ENCODE assay signal across 13 cellular contexts in the genomic region with DNA sequence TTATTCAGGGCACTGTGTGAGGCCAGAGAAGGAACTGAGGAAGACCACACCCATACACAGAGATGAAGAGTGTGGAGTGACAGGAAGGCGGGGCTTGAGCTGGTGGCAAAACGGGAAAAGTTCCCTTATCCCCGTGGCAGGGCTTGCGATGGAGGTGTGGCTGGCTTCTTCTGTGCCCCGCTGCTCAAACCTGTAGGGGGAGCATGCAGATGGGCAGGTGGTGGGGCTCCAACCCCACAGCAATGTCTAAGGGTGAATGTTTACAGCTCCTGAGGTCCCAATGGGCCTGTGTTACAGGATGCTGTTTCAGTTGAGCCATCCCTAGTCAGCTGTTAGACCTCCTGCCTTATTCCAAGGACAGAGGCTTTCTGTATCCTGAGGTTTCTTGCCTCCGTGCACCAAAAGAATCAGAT.
DNase-seq lines count a peak whose midpoint lies in the region; ATAC-seq and TF ChIP-seq lines count a peak whose summit lies in the region.
"Had no signal": no experiment of that assay in that cellular context is flagged by ENCODE, and none has a peak within 500 bp of the region (broad histone marks: within the 10 kb centered on the region; RNA-seq: fewer than 3 reads in every experiment).

No MANE protein-coding gene starts in this region.

- H3K36me3 Mint-ChIP-seq in progenitor cell of endocrine pancreas (ENCODE audit: insufficient read depth), result no peaks in the 10 kb centered on the region

- H3K27ac Mint-ChIP-seq in progenitor cell of endocrine pancreas, result no peak overlapping the region

- H3K27ac ChIP-seq in esophagus muscularis mucosa (replicated peaks in 1 of 4), result peak overlapping the region; percentile 57 to 76 (median 66)

- no peaks in the 10 kb centered on the region for H3K9me3 Mint-ChIP-seq in progenitor cell of endocrine pancreas (ENCODE audit: low read depth)

- H3K4me1 ChIP-seq in esophagus muscularis mucosa, result peaks cover 39 to 53% (median 42%) of the 10 kb centered on the region in 4 donors

- H3K27me3 Mint-ChIP-seq in progenitor cell of endocrine pancreas, result peaks cover 10% of the 10 kb centered on the region

- no peaks in the 10 kb centered on the region for H3K36me3 ChIP-seq in esophagus muscularis mucosa
- H3K36me3 ChIP-seq: thyroid gland had no signal

- no peak overlapping the region for H3K4me3 ChIP-seq in GM12864 (ENCODE audit: low read depth, low read length)
- H3K4me3 ChIP-seq in esophagus muscularis mucosa, result no peak overlapping the region
- H3K4me3 ChIP-seq: thyroid gland had no signal

- no peak for DNase-seq in GM12864 (ENCODE audit: low read depth)
- peak; percentile 42 to 58 for DNase-seq in NCI-H526 (lab: John Stamatoyannopoulos, UW)
- no peak for DNase-seq in esophagus muscularis mucosa (ENCODE audit: extremely low spot score)
- DNase-seq in progenitor cell of endocrine pancreas (ENCODE audit: low spot score, unreplicated experiment), result no peak
- DNase-seq in NCI-H2196 treated with DMSO at 0.1 percent for 48 hours (lab: John Stamatoyannopoulos, UW; ENCODE audit: unreplicated experiment), result no peak
- DNase-seq: activated T-cell treated with anti-CD3 and anti-CD28 coated beads, Interleukin-2, amount 50 U/mL, for 48 hours; head of caudate nucleus; NCI-H2081; stimulated activated CD4-positive, alpha-beta T cell treated with anti-CD3 and anti-CD28 coated beads, Interleukin-4, amount 100 ng/mL, for 1 hour had no signal

- peak; percentile 13 for TF ChIP-seq CTCF in GM12864 (IDR thresholded peaks at IDR 0.05; ENCODE audit: low read depth, low read length, missing control alignments)
- TF ChIP-seq CTCF in esophagus muscularis mucosa (IDR thresholded peaks at IDR 0.05), result no peak
- peak; percentile 29 for TF ChIP-seq CTCF in progenitor cell of endocrine pancreas (IDR thresholded peaks at IDR 0.05; ENCODE audit: unreplicated experiment)

- intact Hi-C loops in esophagus muscularis mucosa (cut with DNase I), result no loop called here

- no peak overlapping the region for H3K4me3 Mint-ChIP-seq in progenitor cell of endocrine pancreas (ENCODE audit: low read depth)

- H3K4me1 Mint-ChIP-seq in progenitor cell of endocrine pancreas (ENCODE audit: low read depth), result peaks cover 15% of the 10 kb centered on the region

- no peak for TF ChIP-seq POLR2A in esophagus muscularis mucosa (IDR thresholded peaks at IDR 0.05; ENCODE audit: low read depth)

- no peak for TF ChIP-seq EP300 in esophagus muscularis mucosa (IDR thresholded peaks at IDR 0.05)

- peaks cover 0 to 6% (median 0%) of the 10 kb centered on the region in 4 donors for H3K27me3 ChIP-seq in esophagus muscularis mucosa
- H3K27me3 ChIP-seq: thyroid gland had no signal

- ATAC-seq in HG02759 (IDR thresholded peaks at IDR 0.05; ENCODE audit: unreplicated experiment) (no peak), HG02623 (IDR thresholded peaks at IDR 0.05; ENCODE audit: unreplicated experiment) (no peak), GM19397 (IDR thresholded peaks at IDR 0.05; ENCODE audit: unreplicated experiment) (no peak)

- 56% methylated on average over 5 of the region's 6 CpGs for WGBS in esophagus muscularis mucosa

- H3K9me3 ChIP-seq in esophagus muscularis mucosa, result no peaks in the 10 kb centered on the region
- H3K9me3 ChIP-seq: thyroid gland had no signal

Comparison
In these comparisons a context has a peak if more than half of its experiments do, and no peak if none do; other contexts are left out.
1. DNase-seq: peak in NCI-H526 (2 of 2); none in GM12864 (single experiment), esophagus muscularis mucosa (single experiment), progenitor cell of endocrine pancreas (single experiment) and NCI-H2196 treated with DMSO at 0.1 percent for 48 hours (single experiment).
2. CTCF ChIP-seq: peak in GM12864 (single experiment) and progenitor cell of endocrine pancreas (single experiment); none in esophagus muscularis mucosa (0 of 3).